ENCODE assay signal across 14 cellular contexts in genomic region chr1:86696522-86696921, GRCh38.
"Had no signal": no experiment of that assay in that cellular context is flagged by ENCODE, and none has a peak within 500 bp of the region (broad histone marks: within the 10 kb centered on the region; RNA-seq: fewer than 3 reads in every experiment).

No MANE protein-coding gene starts in this region.

- H3K36me3 Mint-ChIP-seq: natural killer cell treated with Interleukin-12 subunit alpha and Interleukin-12 subunit beta and Interleukin-15 and Interleukin-18, amount 100 ng/mL, for 72 hours had no signal

- H3K27me3 Mint-ChIP-seq: natural killer cell treated with Interleukin-12 subunit alpha and Interleukin-12 subunit beta and Interleukin-15 and Interleukin-18, amount 100 ng/mL, for 72 hours; progenitor cell of endocrine pancreas had no signal

- H3K27me3 ChIP-seq: cardiac muscle cell, right lobe of liver had no signal

- H3K27ac ChIP-seq: cardiac muscle cell, epithelial cell of prostate, right lobe of liver had no signal

- H3K4me3 Mint-ChIP-seq: natural killer cell treated with Interleukin-12 subunit alpha and Interleukin-12 subunit beta and Interleukin-15 and Interleukin-18, amount 100 ng/mL, for 72 hours; T-helper 1 cell treated with Interleukin-12 subunit alpha and Interleukin-12 subunit beta and Interleukin-4 antibody, amounts not matched to agents 30 μg/mL and 1 μg/mL, for 36 hours had no signal

- H3K9me3 Mint-ChIP-seq: natural killer cell treated with Interleukin-12 subunit alpha and Interleukin-12 subunit beta and Interleukin-15 and Interleukin-18, amount 100 ng/mL, for 72 hours; T-helper 1 cell treated with Interleukin-12 subunit alpha and Interleukin-12 subunit beta and Interleukin-4 antibody, amounts not matched to agents 30 μg/mL and 1 μg/mL, for 36 hours had no signal

- H3K27ac Mint-ChIP-seq: natural killer cell treated with Interleukin-12 subunit alpha and Interleukin-12 subunit beta and Interleukin-15 and Interleukin-18, amount 100 ng/mL, for 72 hours; progenitor cell of endocrine pancreas; T-helper 1 cell treated with Interleukin-12 subunit alpha and Interleukin-12 subunit beta and Interleukin-4 antibody, amounts not matched to agents 30 μg/mL and 1 μg/mL, for 36 hours had no signal

- DNase-seq: activated naive CD4-positive, alpha-beta T cell treated with anti-CD3 and anti-CD28 coated beads, Interleukin-2, amount 50 U/mL, for 16 hours; effector CD4-positive, alpha-beta T cell; mesenchymal stem cell; nucleus accumbens; right lobe of liver; stimulated activated CD4-positive, alpha-beta T cell treated with anti-CD3 and anti-CD28 coated beads, Interleukin-12 subunit alpha, Interleukin-12 subunit beta, amount 100 ng/mL, for 4 hours; stimulated activated naive CD4-positive, alpha-beta T cell treated with Interleukin-2 at 50 U/mL for 16 hours; trophoblast cell had no signal

- H3K9me3 ChIP-seq: right lobe of liver had no signal

- H3K4me3 ChIP-seq: cardiac muscle cell, right lobe of liver had no signal

- H3K4me1 ChIP-seq: right lobe of liver had no signal

- ATAC-seq: left lobe of liver; natural killer cell treated with Interleukin-12 subunit alpha and Interleukin-12 subunit beta and Interleukin-15 and Interleukin-18, amount 100 ng/mL, for 72 hours had no signal

- H3K36me3 ChIP-seq: cardiac muscle cell, right lobe of liver had no signal
